In the genomic region with DNA sequence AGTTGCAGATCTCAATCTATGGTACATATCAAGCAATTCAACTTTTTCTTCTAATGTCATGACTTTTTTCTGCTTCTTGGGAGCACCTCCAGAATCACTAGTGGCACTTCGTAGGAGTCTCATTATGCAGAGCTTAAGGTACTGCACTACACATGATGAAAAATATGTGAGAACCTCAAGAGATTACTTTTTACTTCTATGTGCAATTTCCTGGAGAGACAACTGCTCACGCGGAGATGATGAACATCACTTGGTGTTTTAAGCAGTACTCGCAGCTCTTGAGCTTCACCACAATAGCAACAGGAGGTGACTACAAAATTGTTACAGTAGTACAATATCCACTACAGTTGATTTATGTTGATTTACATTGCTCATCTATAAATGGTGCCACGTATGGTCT, we compare ENCODE assay signal across 25 cellular contexts.
DNase-seq lines count a peak whose midpoint lies in the region; ATAC-seq and TF ChIP-seq lines count a peak whose summit lies in the region.
"Had no signal": no experiment of that assay in that cellular context is flagged by ENCODE, and none has a peak within 500 bp of the region (broad histone marks: within the 10 kb centered on the region; RNA-seq: fewer than 3 reads in every experiment).

No MANE protein-coding gene starts in this region.

- H3K4me2 ChIP-seq in Karpas-422 (ENCODE audit: low read depth, low read length, poor library complexity, severe bottlenecking) (no peak overlapping the region), PC-3 (ENCODE audit: low read length) (no peak overlapping the region)

- H3K9me3 ChIP-seq in Karpas-422 (ENCODE audit: low read length) (no peaks in the 10 kb centered on the region), PC-3 (ENCODE audit: low read length) (no peaks in the 10 kb centered on the region)
- H3K9me3 ChIP-seq: BE2C, SJCRH30 had no signal

- peaks cover 46% of the 10 kb centered on the region for H3K4me1 Mint-ChIP-seq in osteocyte (ENCODE audit: unreplicated experiment)
- H3K4me1 Mint-ChIP-seq: CD14-positive monocyte; CD8-positive, alpha-beta memory T cell had no signal

- DNase-seq in Karpas-422 (peak; percentile 12), coronary artery (ENCODE audit: low spot score) (no peak), osteocyte (ENCODE audit: extremely low spot score, unreplicated experiment) (no peak), NCI-H2081 (lab: John Stamatoyannopoulos, UW) (no peak), GM13976 (ENCODE audit: low spot score) (no peak), PC-3 (no peak)
- DNase-seq: ACHN; BE2C; CD8-positive, alpha-beta memory T cell; DMS 273 treated with DMSO at 0.1 percent for 48 hours; DMS79 treated with DMSO at 0.1 percent for 48 hours; GF-D8; IMR-90; KG1; NCI-H1048; NCI-H1436; NCI-H187; NCI-H446; NCI-H524 treated with DMSO at 0.1 percent for 48 hours; NCI-H774; SJCRH30 had no signal

- CTCF ChIA-PET in PC-3 (lab: Charles Lee) = no interaction called here

- no peak overlapping the region for H2AFZ ChIP-seq in ACC112 (ENCODE audit: low read length, unreplicated experiment)
- H2AFZ ChIP-seq in Karpas-422 (ENCODE audit: low read length) = no peak overlapping the region
- H2AFZ ChIP-seq in PC-3 (ENCODE audit: low read length) = no peak overlapping the region

- H3K36me3 ChIP-seq in ACC112 (ENCODE audit: insufficient read depth, low read length) (no peaks in the 10 kb centered on the region; the same call in 1 of the 2 replicates), Karpas-422 (ENCODE audit: insufficient read depth, low read length) (no peaks in the 10 kb centered on the region), PC-3 (ENCODE audit: low read depth, low read length) (no peaks in the 10 kb centered on the region)
- H3K36me3 ChIP-seq: BE2C, SJCRH30 had no signal

- no TSS peak for BruUV-seq in PC-3 (replicated peaks; lab: Mats Ljungman, UMichigan)

- ATAC-seq in PC-3 (no peak), HG03342 (IDR thresholded peaks at IDR 0.05; ENCODE audit: unreplicated experiment) (no peak)
- ATAC-seq: SK-N-SH treated with all-trans-retinoic acid at 6 μM for 48 hours had no signal

- no peak overlapping the region for H3K4me3 Mint-ChIP-seq in osteocyte (ENCODE audit: unreplicated experiment)
- H3K4me3 Mint-ChIP-seq: CD14-positive monocyte; CD8-positive, alpha-beta memory T cell had no signal

- in situ Hi-C loops in GM13976 (cut with MboI; ENCODE audit: low sequenced_read_pairs, unreplicated experiment) = no loop called here

- H3K9me3 Mint-ChIP-seq in osteocyte (ENCODE audit: unreplicated experiment) = no peaks in the 10 kb centered on the region
- H3K9me3 Mint-ChIP-seq: CD14-positive monocyte; CD8-positive, alpha-beta memory T cell had no signal

- H4K20me1 ChIP-seq in Karpas-422 (ENCODE audit: insufficient read depth, low read depth, low read length) = no peaks in the 10 kb centered on the region
- no peaks in the 10 kb centered on the region for H4K20me1 ChIP-seq in PC-3 (ENCODE audit: low read length)

- POLR2A ChIA-PET in PC-3 (lab: Charles Lee; ENCODE audit: unreplicated experiment) = no interaction called here

- H3K27ac Mint-ChIP-seq in osteocyte (ENCODE audit: unreplicated experiment) = peak overlapping the region; percentile 35
- H3K27ac Mint-ChIP-seq: CD14-positive monocyte had no signal

- H3K36me3 Mint-ChIP-seq in osteocyte (ENCODE audit: unreplicated experiment) = peaks cover 4% of the 10 kb centered on the region
- H3K36me3 Mint-ChIP-seq: CD14-positive monocyte had no signal

- TF ChIP-seq CTCF in coronary artery (IDR thresholded peaks at IDR 0.05) = no peak
- no peak for TF ChIP-seq CTCF in osteocyte (IDR thresholded peaks at IDR 0.05)
- TF ChIP-seq CTCF in GM13976 (IDR thresholded peaks at IDR 0.05; ENCODE audit: borderline replicate concordance, control extremely low read depth, extremely low read depth, insufficient read depth, missing control alignments) = no peak
- no peak for TF ChIP-seq CTCF in PC-3 (conservative IDR thresholded peaks at IDR 0.05; ENCODE audit: low read depth, low read length)

- no peaks in the 10 kb centered on the region for H3K27me3 Mint-ChIP-seq in osteocyte (ENCODE audit: unreplicated experiment)
- H3K27me3 Mint-ChIP-seq: CD8-positive, alpha-beta memory T cell had no signal

- H3K27ac ChIP-seq in ACC112 (ENCODE audit: low read depth, low read length) (peak overlapping the region; percentile 87), Karpas-422 (ENCODE audit: low read length) (no peak overlapping the region), coronary artery (peak overlapping the region; percentile 29 to 54), PC-3 (ENCODE audit: low read length) (no peak overlapping the region)
- H3K27ac ChIP-seq: SJCRH30 had no signal

- H3K4me1 ChIP-seq in ACC112 (ENCODE audit: control insufficient read depth, insufficient read depth, low read length, unreplicated experiment) (peaks cover 46% of the 10 kb centered on the region), Karpas-422 (ENCODE audit: low read length) (no peaks in the 10 kb centered on the region), PC-3 (ENCODE audit: insufficient read depth, low read length) (peaks cover 14% of the 10 kb centered on the region)
- H3K4me1 ChIP-seq: BE2C, SJCRH30 had no signal

- no peaks in the 10 kb centered on the region for H3K27me3 ChIP-seq in ACC112 (ENCODE audit: insufficient read depth, low read length)
- H3K27me3 ChIP-seq in Karpas-422 (ENCODE audit: low read length) = no peaks in the 10 kb centered on the region
- H3K27me3 ChIP-seq in PC-3 (ENCODE audit: low read length) = no peaks in the 10 kb centered on the region
- H3K27me3 ChIP-seq: BE2C, SJCRH30 had no signal

- H3F3A ChIP-seq in PC-3 (ENCODE audit: low read length, unreplicated experiment) = no peaks in the 10 kb centered on the region

- H3K4me3 ChIP-seq in ACC112 (ENCODE audit: low read depth, low read length) = no peak overlapping the region
- H3K4me3 ChIP-seq in Karpas-422 (ENCODE audit: low read length) = no peak overlapping the region
- H3K4me3 ChIP-seq in coronary artery = no peak overlapping the region
- no peak overlapping the region for H3K4me3 ChIP-seq in PC-3 (ENCODE audit: low read length)
- H3K4me3 ChIP-seq: SJCRH30 had no signal

- intact Hi-C loops in PC-3 (cut with micrococcal nuclease) = no loop called here

- H3K79me2 ChIP-seq in ACC112 (ENCODE audit: control insufficient read depth, insufficient read depth, low read length, unreplicated experiment) (no peaks in the 10 kb centered on the region), Karpas-422 (ENCODE audit: low read length) (no peaks in the 10 kb centered on the region), PC-3 (ENCODE audit: low read length) (no peaks in the 10 kb centered on the region)

- H3K9me2 ChIP-seq in Karpas-422 (replicated peaks; ENCODE audit: insufficient read depth, low read length) = no peaks in the 10 kb centered on the region
- H3K9me2 ChIP-seq in PC-3 (replicated peaks; ENCODE audit: low read length) = no peaks in the 10 kb centered on the region

- H3K9ac ChIP-seq in Karpas-422 (ENCODE audit: low read length) = no peak overlapping the region
- no peak overlapping the region for H3K9ac ChIP-seq in PC-3 (ENCODE audit: low read length)

Comparison
In these comparisons a context has a peak if more than half of its experiments do, and no peak if none do; other contexts are left out.
1. H3K27ac ChIP-seq: peak in ACC112 (single experiment) and coronary artery (2 of 2); none in Karpas-422 (single experiment) and PC-3 (single experiment).